In genomic region chr17:48547839-48548686, GRCh38 we compare ENCODE assay signal across 1 cellular context.
TF ChIP-seq lines count a peak whose summit lies in the region.

No MANE protein-coding gene starts in this region.

TF ChIP-seq in K562, 482 proteins besides CTCF, POLR2A, EP300 and RAD21 (continued from another document and continues in another):
- no peak; the same call in 1 of the 2 replicates for TF ChIP-seq SREBF1 (IDR thresholded peaks at IDR 0.05; ENCODE audit: borderline replicate concordance, low read depth, low read length)
- TF ChIP-seq BRD9 (IDR thresholded peaks at IDR 0.05; ENCODE audit: low read depth, partially characterized antibody): peak; percentile 84
- TF ChIP-seq SIN3B (IDR thresholded peaks at IDR 0.05; ENCODE audit: low read depth): no peak
- no peak for TF ChIP-seq FIP1L1 (IDR thresholded peaks at IDR 0.05; ENCODE audit: low read depth, low read length, poor library complexity, severe bottlenecking)
- TF ChIP-seq MBD2 (IDR thresholded peaks at IDR 0.05; ENCODE audit: borderline replicate concordance, low read depth): no peak
- no peak for TF ChIP-seq IRF2 (CRISPR knock-in tag; IDR thresholded peaks at IDR 0.05)
- TF ChIP-seq TCF15 (CRISPR knock-in tag; IDR thresholded peaks at IDR 0.05): no peak
- TF ChIP-seq TEAD2 (tag; IDR thresholded peaks at IDR 0.05): no peak
- TF ChIP-seq ZBTB7A (IDR thresholded peaks at IDR 0.05; ENCODE audit: borderline replicate concordance, control insufficient read depth, low read depth, low read length): peak; percentile 61; the same call in 1 of the 2 replicates
- no peak for TF ChIP-seq MYNN (IDR thresholded peaks at IDR 0.05)
- no peak for TF ChIP-seq MYNN (CRISPR knock-in tag; IDR thresholded peaks at IDR 0.05)
- TF ChIP-seq HNRNPH1 (optimal IDR thresholded peaks at IDR 0.05; ENCODE audit: low read depth, low read length): no peak
- TF ChIP-seq ATF1 (CRISPR knock-in tag; IDR thresholded peaks at IDR 0.05): no peak
- TF ChIP-seq ATF1 (tag; IDR thresholded peaks at IDR 0.05): 0 out of 2 replicates have a peak, but pooled peaks have one; percentile 29
- TF ChIP-seq E2F3 (CRISPR knock-in tag; IDR thresholded peaks at IDR 0.05): no peak
- TF ChIP-seq ZNF197 (CRISPR knock-in tag; IDR thresholded peaks at IDR 0.05; ENCODE audit: low read depth): peak; percentile 67
- peak; percentile 64 to 91 for TF ChIP-seq AFF1 (IDR thresholded peaks at IDR 0.05; ENCODE audit: low read depth in 1 of 2, partially characterized antibody in 2 of 2)
- TF ChIP-seq, protein P1, sequence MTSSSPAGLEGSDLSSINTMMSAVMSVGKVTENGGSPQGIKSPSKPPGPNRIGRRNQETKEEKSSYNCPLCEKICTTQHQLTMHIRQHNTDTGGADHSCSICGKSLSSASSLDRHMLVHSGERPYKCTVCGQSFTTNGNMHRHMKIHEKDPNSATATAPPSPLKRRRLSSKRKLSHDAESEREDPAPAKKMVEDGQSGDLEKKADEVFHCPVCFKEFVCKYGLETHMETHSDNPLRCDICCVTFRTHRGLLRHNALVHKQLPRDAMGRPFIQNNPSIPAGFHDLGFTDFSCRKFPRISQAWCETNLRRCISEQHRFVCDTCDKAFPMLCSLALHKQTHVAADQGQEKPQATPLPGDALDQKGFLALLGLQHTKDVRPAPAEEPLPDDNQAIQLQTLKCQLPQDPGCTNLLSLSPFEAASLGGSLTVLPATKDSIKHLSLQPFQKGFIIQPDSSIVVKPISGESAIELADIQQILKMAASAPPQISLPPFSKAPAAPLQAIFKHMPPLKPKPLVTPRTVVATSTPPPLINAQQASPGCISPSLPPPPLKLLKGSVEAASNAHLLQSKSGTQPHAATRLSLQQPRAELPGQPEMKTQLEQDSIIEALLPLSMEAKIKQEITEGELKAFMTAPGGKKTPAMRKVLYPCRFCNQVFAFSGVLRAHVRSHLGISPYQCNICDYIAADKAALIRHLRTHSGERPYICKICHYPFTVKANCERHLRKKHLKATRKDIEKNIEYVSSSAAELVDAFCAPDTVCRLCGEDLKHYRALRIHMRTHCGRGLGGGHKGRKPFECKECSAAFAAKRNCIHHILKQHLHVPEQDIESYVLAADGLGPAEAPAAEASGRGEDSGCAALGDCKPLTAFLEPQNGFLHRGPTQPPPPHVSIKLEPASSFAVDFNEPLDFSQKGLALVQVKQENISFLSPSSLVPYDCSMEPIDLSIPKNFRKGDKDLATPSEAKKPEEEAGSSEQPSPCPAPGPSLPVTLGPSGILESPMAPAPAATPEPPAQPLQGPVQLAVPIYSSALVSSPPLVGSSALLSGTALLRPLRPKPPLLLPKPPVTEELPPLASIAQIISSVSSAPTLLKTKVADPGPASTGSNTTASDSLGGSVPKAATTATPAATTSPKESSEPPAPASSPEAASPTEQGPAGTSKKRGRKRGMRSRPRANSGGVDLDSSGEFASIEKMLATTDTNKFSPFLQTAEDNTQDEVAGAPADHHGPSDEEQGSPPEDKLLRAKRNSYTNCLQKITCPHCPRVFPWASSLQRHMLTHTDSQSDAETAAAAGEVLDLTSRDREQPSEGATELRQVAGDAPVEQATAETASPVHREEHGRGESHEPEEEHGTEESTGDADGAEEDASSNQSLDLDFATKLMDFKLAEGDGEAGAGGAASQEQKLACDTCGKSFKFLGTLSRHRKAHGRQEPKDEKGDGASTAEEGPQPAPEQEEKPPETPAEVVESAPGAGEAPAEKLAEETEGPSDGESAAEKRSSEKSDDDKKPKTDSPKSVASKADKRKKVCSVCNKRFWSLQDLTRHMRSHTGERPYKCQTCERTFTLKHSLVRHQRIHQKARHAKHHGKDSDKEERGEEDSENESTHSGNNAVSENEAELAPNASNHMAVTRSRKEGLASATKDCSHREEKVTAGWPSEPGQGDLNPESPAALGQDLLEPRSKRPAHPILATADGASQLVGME (CRISPR knock-in tag; IDR thresholded peaks at IDR 0.05): 0 out of 2 replicates have a peak, but pooled peaks have one; percentile 10
- no peak for TF ChIP-seq RFX5 (IDR thresholded peaks at IDR 0.05; ENCODE audit: low read depth, low read length)
- peak; percentile 93 to 96 for TF ChIP-seq FOXK2 (conservative IDR thresholded peaks at IDR 0.05 in 1 of 2, IDR thresholded peaks at IDR 0.05 in 1 of 2; ENCODE audit: low read depth in 2 of 2)
- TF ChIP-seq, protein P2, sequence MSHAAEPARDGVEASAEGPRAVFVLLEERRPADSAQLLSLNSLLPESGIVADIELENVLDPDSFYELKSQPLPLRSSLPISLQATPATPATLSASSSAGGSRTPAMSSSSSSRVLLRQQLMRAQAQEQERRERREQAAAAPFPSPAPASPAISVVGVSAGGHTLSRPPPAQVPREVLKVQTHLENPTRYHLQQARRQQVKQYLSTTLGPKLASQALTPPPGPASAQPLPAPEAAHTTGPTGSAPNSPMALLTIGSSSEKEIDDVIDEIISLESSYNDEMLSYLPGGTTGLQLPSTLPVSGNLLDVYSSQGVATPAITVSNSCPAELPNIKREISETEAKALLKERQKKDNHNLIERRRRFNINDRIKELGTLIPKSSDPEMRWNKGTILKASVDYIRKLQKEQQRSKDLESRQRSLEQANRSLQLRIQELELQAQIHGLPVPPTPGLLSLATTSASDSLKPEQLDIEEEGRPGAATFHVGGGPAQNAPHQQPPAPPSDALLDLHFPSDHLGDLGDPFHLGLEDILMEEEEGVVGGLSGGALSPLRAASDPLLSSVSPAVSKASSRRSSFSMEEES (CRISPR knock-in tag; IDR thresholded peaks at IDR 0.05): peak; percentile 99
- no peak for TF ChIP-seq HCFC1 (IDR thresholded peaks at IDR 0.05; ENCODE audit: low read depth, low read length)
- TF ChIP-seq, protein P3, sequence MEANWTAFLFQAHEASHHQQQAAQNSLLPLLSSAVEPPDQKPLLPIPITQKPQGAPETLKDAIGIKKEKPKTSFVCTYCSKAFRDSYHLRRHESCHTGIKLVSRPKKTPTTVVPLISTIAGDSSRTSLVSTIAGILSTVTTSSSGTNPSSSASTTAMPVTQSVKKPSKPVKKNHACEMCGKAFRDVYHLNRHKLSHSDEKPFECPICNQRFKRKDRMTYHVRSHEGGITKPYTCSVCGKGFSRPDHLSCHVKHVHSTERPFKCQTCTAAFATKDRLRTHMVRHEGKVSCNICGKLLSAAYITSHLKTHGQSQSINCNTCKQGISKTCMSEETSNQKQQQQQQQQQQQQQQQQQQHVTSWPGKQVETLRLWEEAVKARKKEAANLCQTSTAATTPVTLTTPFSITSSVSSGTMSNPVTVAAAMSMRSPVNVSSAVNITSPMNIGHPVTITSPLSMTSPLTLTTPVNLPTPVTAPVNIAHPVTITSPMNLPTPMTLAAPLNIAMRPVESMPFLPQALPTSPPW (CRISPR knock-in tag; IDR thresholded peaks at IDR 0.05): peak; percentile 66; the same call in 1 of the 2 replicates
- peak in 1 of 2 experiments; percentile 49; a peak in 1 of 4 replicates for TF ChIP-seq TEAD1 (CRISPR knock-in tag; IDR thresholded peaks at IDR 0.05)
- TF ChIP-seq RBM22 (IDR thresholded peaks at IDR 0.05; ENCODE audit: low read depth, low read length, poor library complexity, severe bottlenecking): no peak
- TF ChIP-seq, protein P4, sequence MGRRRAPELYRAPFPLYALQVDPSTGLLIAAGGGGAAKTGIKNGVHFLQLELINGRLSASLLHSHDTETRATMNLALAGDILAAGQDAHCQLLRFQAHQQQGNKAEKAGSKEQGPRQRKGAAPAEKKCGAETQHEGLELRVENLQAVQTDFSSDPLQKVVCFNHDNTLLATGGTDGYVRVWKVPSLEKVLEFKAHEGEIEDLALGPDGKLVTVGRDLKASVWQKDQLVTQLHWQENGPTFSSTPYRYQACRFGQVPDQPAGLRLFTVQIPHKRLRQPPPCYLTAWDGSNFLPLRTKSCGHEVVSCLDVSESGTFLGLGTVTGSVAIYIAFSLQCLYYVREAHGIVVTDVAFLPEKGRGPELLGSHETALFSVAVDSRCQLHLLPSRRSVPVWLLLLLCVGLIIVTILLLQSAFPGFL (CRISPR knock-in tag; IDR thresholded peaks at IDR 0.05): no peak
- TF ChIP-seq HNRNPUL1 (IDR thresholded peaks at IDR 0.05; ENCODE audit: low read length): no peak
- no peak for TF ChIP-seq MYBL2 (IDR thresholded peaks at IDR 0.05; ENCODE audit: low read depth)
- TF ChIP-seq MYBL2 (CRISPR knock-in tag; IDR thresholded peaks at IDR 0.05; ENCODE audit: borderline replicate concordance): no peak
- peak; percentile 76 for TF ChIP-seq DPF2 (IDR thresholded peaks at IDR 0.05)
- TF ChIP-seq, protein P5, sequence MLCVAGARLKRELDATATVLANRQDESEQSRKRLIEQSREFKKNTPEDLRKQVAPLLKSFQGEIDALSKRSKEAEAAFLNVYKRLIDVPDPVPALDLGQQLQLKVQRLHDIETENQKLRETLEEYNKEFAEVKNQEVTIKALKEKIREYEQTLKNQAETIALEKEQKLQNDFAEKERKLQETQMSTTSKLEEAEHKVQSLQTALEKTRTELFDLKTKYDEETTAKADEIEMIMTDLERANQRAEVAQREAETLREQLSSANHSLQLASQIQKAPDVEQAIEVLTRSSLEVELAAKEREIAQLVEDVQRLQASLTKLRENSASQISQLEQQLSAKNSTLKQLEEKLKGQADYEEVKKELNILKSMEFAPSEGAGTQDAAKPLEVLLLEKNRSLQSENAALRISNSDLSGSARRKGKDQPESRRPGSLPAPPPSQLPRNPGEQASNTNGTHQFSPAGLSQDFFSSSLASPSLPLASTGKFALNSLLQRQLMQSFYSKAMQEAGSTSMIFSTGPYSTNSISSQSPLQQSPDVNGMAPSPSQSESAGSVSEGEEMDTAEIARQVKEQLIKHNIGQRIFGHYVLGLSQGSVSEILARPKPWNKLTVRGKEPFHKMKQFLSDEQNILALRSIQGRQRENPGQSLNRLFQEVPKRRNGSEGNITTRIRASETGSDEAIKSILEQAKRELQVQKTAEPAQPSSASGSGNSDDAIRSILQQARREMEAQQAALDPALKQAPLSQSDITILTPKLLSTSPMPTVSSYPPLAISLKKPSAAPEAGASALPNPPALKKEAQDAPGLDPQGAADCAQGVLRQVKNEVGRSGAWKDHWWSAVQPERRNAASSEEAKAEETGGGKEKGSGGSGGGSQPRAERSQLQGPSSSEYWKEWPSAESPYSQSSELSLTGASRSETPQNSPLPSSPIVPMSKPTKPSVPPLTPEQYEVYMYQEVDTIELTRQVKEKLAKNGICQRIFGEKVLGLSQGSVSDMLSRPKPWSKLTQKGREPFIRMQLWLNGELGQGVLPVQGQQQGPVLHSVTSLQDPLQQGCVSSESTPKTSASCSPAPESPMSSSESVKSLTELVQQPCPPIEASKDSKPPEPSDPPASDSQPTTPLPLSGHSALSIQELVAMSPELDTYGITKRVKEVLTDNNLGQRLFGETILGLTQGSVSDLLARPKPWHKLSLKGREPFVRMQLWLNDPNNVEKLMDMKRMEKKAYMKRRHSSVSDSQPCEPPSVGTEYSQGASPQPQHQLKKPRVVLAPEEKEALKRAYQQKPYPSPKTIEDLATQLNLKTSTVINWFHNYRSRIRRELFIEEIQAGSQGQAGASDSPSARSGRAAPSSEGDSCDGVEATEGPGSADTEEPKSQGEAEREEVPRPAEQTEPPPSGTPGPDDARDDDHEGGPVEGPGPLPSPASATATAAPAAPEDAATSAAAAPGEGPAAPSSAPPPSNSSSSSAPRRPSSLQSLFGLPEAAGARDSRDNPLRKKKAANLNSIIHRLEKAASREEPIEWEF (CRISPR knock-in tag; IDR thresholded peaks at IDR 0.05): peak; percentile 20
- no peak for TF ChIP-seq MECOM (CRISPR knock-in tag; IDR thresholded peaks at IDR 0.05)
- TF ChIP-seq POU5F1 (IDR thresholded peaks at IDR 0.05; ENCODE audit: borderline replicate concordance, low read depth, low read length, partially characterized antibody): no peak
- TF ChIP-seq GTF2F1 (IDR thresholded peaks at IDR 0.05; ENCODE audit: low read depth, low read length): no peak
- 0 out of 2 replicates have a peak, but pooled peaks have one; percentile 28 for TF ChIP-seq GTF2A2 (tag; IDR thresholded peaks at IDR 0.05)
- TF ChIP-seq XRCC4 (IDR thresholded peaks at IDR 0.05; ENCODE audit: extremely low read depth, insufficient read depth, insufficient read length): no peak
- TF ChIP-seq TAF1 (IDR thresholded peaks at IDR 0.05; ENCODE audit: control insufficient read depth, extremely low read depth, insufficient read depth, low read length, severe bottlenecking): peak; percentile 17
- TF ChIP-seq ETV5 (CRISPR knock-in tag; IDR thresholded peaks at IDR 0.05; ENCODE audit: low read depth): no peak
- TF ChIP-seq KLF13 (tag; IDR thresholded peaks at IDR 0.05; ENCODE audit: borderline replicate concordance, low read depth): no peak
- TF ChIP-seq ASH1L (IDR thresholded peaks at IDR 0.05; ENCODE audit: borderline replicate concordance, low read depth, partially characterized antibody): peak; percentile 34
- TF ChIP-seq CXXC5 (CRISPR knock-in tag; IDR thresholded peaks at IDR 0.05): peak; percentile 39; the same call in 1 of the 2 replicates
- no peak for TF ChIP-seq ZNF324 (CRISPR knock-in tag; IDR thresholded peaks at IDR 0.05)
- TF ChIP-seq SMC3 (conservative IDR thresholded peaks at IDR 0.05; ENCODE audit: insufficient read depth, low read depth, low read length): no peak
- TF ChIP-seq NFATC3 (IDR thresholded peaks at IDR 0.05): 0 out of 2 replicates have a peak, but pooled peaks have one; percentile 54
- TF ChIP-seq CBX1 (IDR thresholded peaks at IDR 0.05; ENCODE audit: low read depth): no peak
